Comparison of ENCODE assay signal across 8 cellular contexts in the genomic region with DNA sequence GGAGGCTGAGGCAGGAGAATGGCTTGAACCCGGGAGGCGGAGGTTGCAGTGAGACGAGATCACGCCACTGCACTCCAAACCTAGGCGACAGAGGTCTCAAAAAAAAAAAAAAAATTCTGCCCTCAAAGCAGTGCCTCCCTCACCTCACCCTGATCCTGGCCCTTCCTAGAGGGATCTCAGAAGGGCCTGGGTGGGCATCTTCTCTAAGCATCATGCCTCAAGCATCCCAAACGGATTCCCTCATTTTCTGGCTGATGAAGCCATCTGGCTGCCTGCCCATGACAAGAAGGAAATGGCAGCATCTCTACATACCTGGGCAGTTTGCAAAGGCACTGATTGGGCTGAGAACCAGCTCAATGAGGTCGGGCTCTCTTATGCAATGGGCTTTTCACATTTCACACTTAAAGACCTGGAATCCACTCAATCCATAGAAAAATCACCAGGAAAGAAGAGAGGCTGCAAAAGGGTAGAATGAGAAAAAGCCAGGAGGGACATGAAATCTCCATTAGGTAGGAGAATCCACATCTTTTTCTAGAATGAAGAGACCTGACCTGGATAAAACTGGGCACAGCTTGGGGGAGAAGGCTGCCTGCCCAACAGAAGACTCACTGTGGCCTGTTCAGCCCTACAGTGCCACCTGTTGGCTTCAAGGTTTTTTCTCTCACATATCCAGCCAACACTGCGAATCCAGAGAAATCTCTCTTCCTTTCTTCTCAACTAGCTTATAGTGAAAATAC. TPM values are rescaled to one million over a fixed set of nuclear protein-coding genes. Genes with fewer than 3 reads are reported as not detected.
A peak's percentile ranks its signal among the peaks of the same experiment; 100 is the strongest.
DNase-seq lines count a peak whose midpoint lies in the region; ATAC-seq and TF ChIP-seq lines count a peak whose summit lies in the region.

No MANE protein-coding gene starts in this region.

- 77 to 83% (median 81%) methylated on average over 8 of the region's 8 CpGs for WGBS in ovary, 3 donors

- ATAC-seq in left lung (peak; percentile 72), GM19035 (IDR thresholded peaks at IDR 0.05; ENCODE audit: unreplicated experiment) (no peak)

- H3K4me3 Mint-ChIP-seq in brain: no peak overlapping the region

- peak; percentile 72 to 81 for TF ChIP-seq CTCF in brain (conservative IDR thresholded peaks at IDR 0.05)
- TF ChIP-seq CTCF in left lung (IDR thresholded peaks at IDR 0.05): peak in 1 of 2 donors; percentile 39
- TF ChIP-seq CTCF in ovary (IDR thresholded peaks at IDR 0.05): no peak

- H3K4me3 ChIP-seq in left lung (no peak overlapping the region), ovary (no peak overlapping the region)

- H3K36me3 ChIP-seq in left lung (peaks cover 0 to 64% of the 10 kb centered on the region in 2 donors), ovary (no peaks in the 10 kb centered on the region)

- no peaks in the 10 kb centered on the region for H3K27me3 ChIP-seq in left lung
- no peaks in the 10 kb centered on the region for H3K27me3 ChIP-seq in ovary

- H3K27ac ChIP-seq in left lung (no peak overlapping the region), ovary (no peak overlapping the region)

- H3K4me1 ChIP-seq in left lung (peaks cover 0 to 12% of the 10 kb centered on the region in 2 donors), ovary (ENCODE audit: insufficient read depth) (no peaks in the 10 kb centered on the region)

- TF ChIP-seq EP300 in ovary (IDR thresholded peaks at IDR 0.05): no peak

- no peak overlapping the region for H3K27ac Mint-ChIP-seq in brain

- H3K9me3 ChIP-seq in left lung (no peaks in the 10 kb centered on the region), ovary (no peaks in the 10 kb centered on the region)

- no peaks in the 10 kb centered on the region for H3K36me3 Mint-ChIP-seq in brain

- H3K4me1 Mint-ChIP-seq in brain: no peaks in the 10 kb centered on the region

- peaks cover 0 to 8% (median 4%) of the 10 kb centered on the region in 5 experiments for H3K9me3 Mint-ChIP-seq in brain

- DNase-seq in AG08396 (ENCODE audit: low spot score) (peak; percentile 55), ELF-1 (ENCODE audit: low read depth, low spot score) (peak; percentile 67), NCI-H345 treated with DMSO at 0.1 percent for 48 hours (lab: John Stamatoyannopoulos, UW; ENCODE audit: unreplicated experiment) (peak; percentile 11), left lung (no peak), ovary (no peak)
- no peak for DNase-seq in NK-92 treated with Interleukin-12 subunit alpha and Interleukin-12 subunit beta, amount 100 ng/mL, for 24 hours (lab: John Stamatoyannopoulos, UW)

- TF ChIP-seq POLR2A in ovary (IDR thresholded peaks at IDR 0.05): no peak

- intact Hi-C loops in left lung (cut with DNase I): no loop called here
- intact Hi-C loops in ovary (cut with DNase I): loop anchor here in 1 of 4 donors (5.0 kb wide), 1 partner anchor 85 kb away; no protein-coding TSS in a partner anchor

- peaks cover 3% of the 10 kb centered on the region for H3K27me3 Mint-ChIP-seq in brain

RNA-seq across cellular contexts. Expression of gene PDLIM1, which starts 48.1 kb away (rescaled TPM):
- polyA plus RNA-seq in brain (ENCODE audit: insufficient read depth, low read depth, low replicate concordance) (112 TPM), ovary (100 to 1,000 TPM in 1 of 2 donors, 10 to 100 TPM in 1; 29.7 to 138 TPM)
- total RNA-seq in left lung (100 to 1,000 TPM; 176 to 268 TPM), ovary (100 to 1,000 TPM in 1 of 7 donors, 10 to 100 TPM in 6; 13.9 to 102 (median 35.3) TPM)

RNA-seq across cellular contexts. Expression of gene ACSM6, which starts 48.7 kb away (rescaled TPM):
- polyA plus RNA-seq in brain (ENCODE audit: insufficient read depth, low read depth, low replicate concordance) (not detected), ovary (not detected)
- total RNA-seq in left lung (not detected), ovary (under 1 TPM in 1 of 7 donors, not detected in 6; 0.13 TPM)

Comparison
In these comparisons a context has a peak if more than half of its experiments do, and no peak if none do; other contexts are left out.
1. DNase-seq: peak in AG08396 (single experiment), ELF-1 (single experiment) and NCI-H345 treated with DMSO at 0.1 percent for 48 hours (single experiment); none in left lung (0 of 2), NK-92 treated with Interleukin-12 subunit alpha and Interleukin-12 subunit beta, amount 100 ng/mL, for 24 hours (single experiment) and ovary (0 of 5).
2. CTCF ChIP-seq: peak in brain (2 of 2); none in ovary (0 of 3).